25 cellular contexts compared by ENCODE assay signal in genomic region chr5:18752317-18752716, GRCh38.
A peak's percentile ranks its signal among the peaks of the same experiment; 100 is the strongest.
DNase-seq lines count a peak whose midpoint lies in the region; ATAC-seq, FAIRE-seq and TF ChIP-seq lines count a peak whose summit lies in the region.
"Had no signal": no experiment of that assay in that cellular context is flagged by ENCODE, and none has a peak within 500 bp of the region (broad histone marks: within the 10 kb centered on the region; RNA-seq: fewer than 3 reads in every experiment).

No MANE protein-coding gene starts in this region.

- TF ChIP-seq CTCF in D721Med (IDR thresholded peaks at IDR 0.05; ENCODE audit: insufficient read depth, missing control alignments) (no peak), GM23338 (conservative IDR thresholded peaks at IDR 0.05; ENCODE audit: low read depth in 2 of 2) (no peak)

- H3K4me3 Mint-ChIP-seq in activated naive CD4-positive, alpha-beta T cell treated with anti-CD3 and anti-CD28 coated beads, Interleukin-2, amount 50 U/mL, for 24 hours = peak overlapping the region; percentile 23
- H3K4me3 Mint-ChIP-seq in activated T-helper 2 cell treated with anti-CD3 and anti-CD28 coated beads, Interferon-gamma antibody, Interleukin-2, Interleukin-4, amounts not matched to agents 10 μg/mL and 5 μg/mL and 100 μg/mL, durations not matched to agents 14 hours and 24 hours and 36 hours (ENCODE audit: low read depth) = no peak overlapping the region
- no peak overlapping the region for H3K4me3 Mint-ChIP-seq in stimulated activated naive CD8-positive, alpha-beta T cell treated with anti-CD3 and anti-CD28 coated beads, Interleukin-15, Interleukin-2, amounts not matched to agents 100 ng/mL and 50 ng/mL, for 24 hours
- H3K4me3 Mint-ChIP-seq in GM23338 = no peak overlapping the region
- H3K4me3 Mint-ChIP-seq: CD14-positive monocyte; CD8-positive, alpha-beta memory T cell had no signal

- no peaks in the 10 kb centered on the region for H4K20me1 ChIP-seq in GM23338 (replicated peaks; ENCODE audit: insufficient read depth)

- H3K36me3 ChIP-seq in GM23338 (ENCODE audit: insufficient read depth) = no peaks in the 10 kb centered on the region
- H3K36me3 ChIP-seq: BE2C, MG63, SJSA1 had no signal

- no peaks in the 10 kb centered on the region for H3K27me3 Mint-ChIP-seq in activated naive CD4-positive, alpha-beta T cell treated with anti-CD3 and anti-CD28 coated beads, Interleukin-2, amount 50 U/mL, for 24 hours
- H3K27me3 Mint-ChIP-seq in activated T-helper 2 cell treated with anti-CD3 and anti-CD28 coated beads, Interferon-gamma antibody, Interleukin-2, Interleukin-4, amounts not matched to agents 10 μg/mL and 5 μg/mL and 100 μg/mL, durations not matched to agents 14 hours and 24 hours and 36 hours (ENCODE audit: low read depth) = no peaks in the 10 kb centered on the region
- no peaks in the 10 kb centered on the region for H3K27me3 Mint-ChIP-seq in stimulated activated naive CD8-positive, alpha-beta T cell treated with anti-CD3 and anti-CD28 coated beads, Interleukin-15, Interleukin-2, amounts not matched to agents 100 ng/mL and 50 ng/mL, for 24 hours
- no peaks in the 10 kb centered on the region for H3K27me3 Mint-ChIP-seq in GM23338 (ENCODE audit: insufficient read depth, low read depth, poor library complexity)

- no peak overlapping the region for H3K4me2 ChIP-seq in GM23338
- H3K4me2 ChIP-seq: PC-9 had no signal

- H3K27me3 ChIP-seq in GM23338 (ENCODE audit: insufficient read depth) = no peaks in the 10 kb centered on the region
- H3K27me3 ChIP-seq: BE2C, MG63, SJSA1 had no signal

- no peak overlapping the region for H3K27ac ChIP-seq in GM23338 (ENCODE audit: low read depth)
- H3K27ac ChIP-seq: PC-9, SJSA1 had no signal

- H3K27ac Mint-ChIP-seq in activated naive CD4-positive, alpha-beta T cell treated with anti-CD3 and anti-CD28 coated beads, Interleukin-2, amount 50 U/mL, for 24 hours = peak overlapping the region; percentile 49
- peak overlapping the region; percentile 75 for H3K27ac Mint-ChIP-seq in activated T-helper 2 cell treated with anti-CD3 and anti-CD28 coated beads, Interferon-gamma antibody, Interleukin-2, Interleukin-4, amounts not matched to agents 10 μg/mL and 5 μg/mL and 100 μg/mL, durations not matched to agents 14 hours and 24 hours and 36 hours
- peak overlapping the region; percentile 5 for H3K27ac Mint-ChIP-seq in stimulated activated naive CD8-positive, alpha-beta T cell treated with anti-CD3 and anti-CD28 coated beads, Interleukin-15, Interleukin-2, amounts not matched to agents 100 ng/mL and 50 ng/mL, for 24 hours
- no peak overlapping the region for H3K27ac Mint-ChIP-seq in GM23338
- H3K27ac Mint-ChIP-seq: CD14-positive monocyte; CD8-positive, alpha-beta memory T cell had no signal

- intact Hi-C loops in activated T-helper 2 cell treated with anti-CD3 and anti-CD28 coated beads, Interferon-gamma antibody, Interleukin-2, Interleukin-4, amounts not matched to agents 10 μg/mL and 5 μg/mL and 100 μg/mL, durations not matched to agents 14 hours and 24 hours and 36 hours (cut with micrococcal nuclease) = loop anchor here (1.0 kb wide), 2 partner anchors 8 to 9 kb away; no protein-coding TSS in a partner anchor

- ATAC-seq in GM23338 = no peak
- ATAC-seq: HepG2, Right ventricle myocardium inferior had no signal

- peaks cover 17% of the 10 kb centered on the region for H3K4me1 Mint-ChIP-seq in activated naive CD4-positive, alpha-beta T cell treated with anti-CD3 and anti-CD28 coated beads, Interleukin-2, amount 50 U/mL, for 24 hours
- peaks cover 23% of the 10 kb centered on the region for H3K4me1 Mint-ChIP-seq in activated T-helper 2 cell treated with anti-CD3 and anti-CD28 coated beads, Interferon-gamma antibody, Interleukin-2, Interleukin-4, amounts not matched to agents 10 μg/mL and 5 μg/mL and 100 μg/mL, durations not matched to agents 14 hours and 24 hours and 36 hours (ENCODE audit: low read depth)
- peaks cover 24% of the 10 kb centered on the region for H3K4me1 Mint-ChIP-seq in stimulated activated naive CD8-positive, alpha-beta T cell treated with anti-CD3 and anti-CD28 coated beads, Interleukin-15, Interleukin-2, amounts not matched to agents 100 ng/mL and 50 ng/mL, for 24 hours (ENCODE audit: low read depth)
- H3K4me1 Mint-ChIP-seq in GM23338 = peaks cover 3% of the 10 kb centered on the region
- H3K4me1 Mint-ChIP-seq: CD14-positive monocyte had no signal

- no peak overlapping the region for H2AFZ ChIP-seq in GM23338
- H2AFZ ChIP-seq: PC-9 had no signal

- FAIRE-seq in D721Med (lab: Jason Lieb, UNC) = peak; percentile 35
- FAIRE-seq: H54, HepG2 had no signal

- H3K9me3 Mint-ChIP-seq in activated naive CD4-positive, alpha-beta T cell treated with anti-CD3 and anti-CD28 coated beads, Interleukin-2, amount 50 U/mL, for 24 hours = no peaks in the 10 kb centered on the region
- peaks cover 3% of the 10 kb centered on the region for H3K9me3 Mint-ChIP-seq in activated T-helper 2 cell treated with anti-CD3 and anti-CD28 coated beads, Interferon-gamma antibody, Interleukin-2, Interleukin-4, amounts not matched to agents 10 μg/mL and 5 μg/mL and 100 μg/mL, durations not matched to agents 14 hours and 24 hours and 36 hours
- peaks cover 8% of the 10 kb centered on the region for H3K9me3 Mint-ChIP-seq in stimulated activated naive CD8-positive, alpha-beta T cell treated with anti-CD3 and anti-CD28 coated beads, Interleukin-15, Interleukin-2, amounts not matched to agents 100 ng/mL and 50 ng/mL, for 24 hours
- H3K9me3 Mint-ChIP-seq in GM23338 = peaks cover 7% of the 10 kb centered on the region
- H3K9me3 Mint-ChIP-seq: CD8-positive, alpha-beta memory T cell had no signal

- H3K79me2 ChIP-seq in GM23338 (replicated peaks; ENCODE audit: insufficient read depth) = no peaks in the 10 kb centered on the region

- no peaks in the 10 kb centered on the region for H3F3A ChIP-seq in GM23338 (replicated peaks; ENCODE audit: low read depth)

- 0 out of 2 replicates have a peak, but pooled peaks cover 6% of the 10 kb centered on the region for H3K9me2 ChIP-seq in GM23338 (ENCODE audit: insufficient read depth)

- no peaks in the 10 kb centered on the region for H3K36me3 Mint-ChIP-seq in activated naive CD4-positive, alpha-beta T cell treated with anti-CD3 and anti-CD28 coated beads, Interleukin-2, amount 50 U/mL, for 24 hours
- H3K36me3 Mint-ChIP-seq in activated T-helper 2 cell treated with anti-CD3 and anti-CD28 coated beads, Interferon-gamma antibody, Interleukin-2, Interleukin-4, amounts not matched to agents 10 μg/mL and 5 μg/mL and 100 μg/mL, durations not matched to agents 14 hours and 24 hours and 36 hours (ENCODE audit: low read depth) = no peaks in the 10 kb centered on the region
- H3K36me3 Mint-ChIP-seq in stimulated activated naive CD8-positive, alpha-beta T cell treated with anti-CD3 and anti-CD28 coated beads, Interleukin-15, Interleukin-2, amounts not matched to agents 100 ng/mL and 50 ng/mL, for 24 hours (ENCODE audit: low read depth) = no peaks in the 10 kb centered on the region
- peaks cover 5% of the 10 kb centered on the region for H3K36me3 Mint-ChIP-seq in GM23338 (ENCODE audit: low read depth)
- H3K36me3 Mint-ChIP-seq: CD8-positive, alpha-beta memory T cell had no signal

- no peak for DNase-seq in activated naive CD4-positive, alpha-beta T cell (lab: John Stamatoyannopoulos, UW)
- DNase-seq in D721Med (ENCODE audit: insufficient read length, low spot score) (no peak), DMS153 treated with DMSO at 0.1 percent for 48 hours (lab: John Stamatoyannopoulos, UW; ENCODE audit: unreplicated experiment) (no peak), GM23338 (ENCODE audit: low spot score) (no peak)
- DNase-seq in activated T-helper 2 cell treated with anti-CD3 and anti-CD28 coated beads, Interferon-gamma antibody, Interleukin-2, Interleukin-4, amounts not matched to agents 10 μg/mL and 5 μg/mL and 100 μg/mL, durations not matched to agents 14 hours and 24 hours and 36 hours (ENCODE audit: low spot score) = no peak
- DNase-seq: BE2C; CD8-positive, alpha-beta memory T cell; DND-41; KBM-7; MG63; NCI-H1105 treated with DMSO at 0.1 percent for 48 hours; NCI-H146; NCI-H1930; NCI-H446 treated with DMSO at 0.1 percent for 48 hours; NCI-H526; NCI-H82; NK-92 treated with Interleukin-12 subunit alpha and Interleukin-12 subunit beta, amount 100 ng/mL, for 24 hours; PC-9 had no signal

- H3K4me3 ChIP-seq in GM23338 = no peak overlapping the region
- H3K4me3 ChIP-seq: MG63, PC-9, SJSA1 had no signal

- H3K4me1 ChIP-seq in GM23338 (ENCODE audit: insufficient read depth) = no peaks in the 10 kb centered on the region; the same call in 1 of the 2 replicates
- H3K4me1 ChIP-seq: SJSA1 had no signal

TF ChIP-seq in GM23338, 12 proteins besides CTCF, POLR2A, EP300 and RAD21 (continues in another document):
- TF ChIP-seq NANOG (IDR thresholded peaks at IDR 0.05; ENCODE audit: borderline replicate concordance) = no peak
- TF ChIP-seq, protein P1, sequence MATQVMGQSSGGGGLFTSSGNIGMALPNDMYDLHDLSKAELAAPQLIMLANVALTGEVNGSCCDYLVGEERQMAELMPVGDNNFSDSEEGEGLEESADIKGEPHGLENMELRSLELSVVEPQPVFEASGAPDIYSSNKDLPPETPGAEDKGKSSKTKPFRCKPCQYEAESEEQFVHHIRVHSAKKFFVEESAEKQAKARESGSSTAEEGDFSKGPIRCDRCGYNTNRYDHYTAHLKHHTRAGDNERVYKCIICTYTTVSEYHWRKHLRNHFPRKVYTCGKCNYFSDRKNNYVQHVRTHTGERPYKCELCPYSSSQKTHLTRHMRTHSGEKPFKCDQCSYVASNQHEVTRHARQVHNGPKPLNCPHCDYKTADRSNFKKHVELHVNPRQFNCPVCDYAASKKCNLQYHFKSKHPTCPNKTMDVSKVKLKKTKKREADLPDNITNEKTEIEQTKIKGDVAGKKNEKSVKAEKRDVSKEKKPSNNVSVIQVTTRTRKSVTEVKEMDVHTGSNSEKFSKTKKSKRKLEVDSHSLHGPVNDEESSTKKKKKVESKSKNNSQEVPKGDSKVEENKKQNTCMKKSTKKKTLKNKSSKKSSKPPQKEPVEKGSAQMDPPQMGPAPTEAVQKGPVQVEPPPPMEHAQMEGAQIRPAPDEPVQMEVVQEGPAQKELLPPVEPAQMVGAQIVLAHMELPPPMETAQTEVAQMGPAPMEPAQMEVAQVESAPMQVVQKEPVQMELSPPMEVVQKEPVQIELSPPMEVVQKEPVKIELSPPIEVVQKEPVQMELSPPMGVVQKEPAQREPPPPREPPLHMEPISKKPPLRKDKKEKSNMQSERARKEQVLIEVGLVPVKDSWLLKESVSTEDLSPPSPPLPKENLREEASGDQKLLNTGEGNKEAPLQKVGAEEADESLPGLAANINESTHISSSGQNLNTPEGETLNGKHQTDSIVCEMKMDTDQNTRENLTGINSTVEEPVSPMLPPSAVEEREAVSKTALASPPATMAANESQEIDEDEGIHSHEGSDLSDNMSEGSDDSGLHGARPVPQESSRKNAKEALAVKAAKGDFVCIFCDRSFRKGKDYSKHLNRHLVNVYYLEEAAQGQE (IDR thresholded peaks at IDR 0.05; ENCODE audit: unreplicated experiment) = no peak
- TF ChIP-seq POLR2AphosphoS5 (IDR thresholded peaks at IDR 0.05; ENCODE audit: low read depth) = no peak
- TF ChIP-seq EZH2 (IDR thresholded peaks at IDR 0.05; ENCODE audit: low read depth, unreplicated experiment) = no peak
